1 cellular context compared by ENCODE assay signal in the genomic region with DNA sequence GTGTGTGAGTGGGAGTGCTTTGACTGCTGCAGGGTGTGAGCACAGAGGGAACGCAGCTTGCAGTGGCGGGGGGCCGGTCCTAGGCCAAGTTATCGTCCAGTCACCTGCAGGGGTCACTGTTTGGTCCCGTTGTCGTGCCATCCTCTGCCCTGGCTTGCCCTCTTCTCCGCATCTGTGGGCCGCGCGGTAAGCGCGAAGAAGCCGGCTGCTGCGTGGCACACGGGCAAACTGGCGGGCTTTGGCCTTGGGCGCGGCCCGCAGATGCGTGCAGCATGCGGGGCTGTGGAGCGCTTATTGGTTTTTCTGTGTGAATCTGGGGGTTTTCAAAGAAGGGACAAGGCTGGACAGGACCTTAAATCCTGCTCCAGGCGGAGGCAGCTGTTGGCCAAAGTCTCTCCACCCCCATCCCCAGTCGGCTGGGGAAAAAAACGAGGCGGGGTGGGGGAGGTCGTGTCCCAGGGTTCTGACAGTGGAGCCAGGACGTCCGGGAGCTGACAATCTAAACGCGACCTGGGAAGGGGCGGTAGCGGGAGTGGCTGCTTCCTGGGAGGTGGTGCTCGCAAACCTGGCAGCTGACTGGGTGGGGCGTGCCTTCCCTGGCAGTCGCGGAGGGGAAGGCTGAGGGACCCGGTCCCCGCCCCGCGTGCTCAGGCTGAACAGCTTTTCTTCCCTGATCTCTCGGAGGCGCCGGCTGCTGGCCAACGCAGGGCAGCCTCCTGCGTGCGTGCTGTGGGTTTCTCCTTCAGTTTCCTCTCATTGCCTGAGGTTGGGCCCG.
TF ChIP-seq lines count a peak whose summit lies in the region.

No MANE protein-coding gene starts in this region.

TF ChIP-seq in H1, 55 proteins besides CTCF, POLR2A, EP300 and RAD21 (continued from another document):
- TF ChIP-seq, protein P1, sequence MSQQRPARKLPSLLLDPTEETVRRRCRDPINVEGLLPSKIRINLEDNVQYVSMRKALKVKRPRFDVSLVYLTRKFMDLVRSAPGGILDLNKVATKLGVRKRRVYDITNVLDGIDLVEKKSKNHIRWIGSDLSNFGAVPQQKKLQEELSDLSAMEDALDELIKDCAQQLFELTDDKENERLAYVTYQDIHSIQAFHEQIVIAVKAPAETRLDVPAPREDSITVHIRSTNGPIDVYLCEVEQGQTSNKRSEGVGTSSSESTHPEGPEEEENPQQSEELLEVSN (IDR thresholded peaks at IDR 0.05): peak; percentile 94
- TF ChIP-seq YY1 (IDR thresholded peaks at IDR 0.05; ENCODE audit: low read depth, low read length): peak; percentile 38; the same call in 1 of the 2 replicates
- TF ChIP-seq EGR1 (IDR thresholded peaks at IDR 0.05; ENCODE audit: borderline replicate concordance, low read depth, low read length): no peak
- no peak for TF ChIP-seq CBX5 (IDR thresholded peaks at IDR 0.05; ENCODE audit: low read depth, low read length)
- peak; percentile 60 for TF ChIP-seq CTBP2 (IDR thresholded peaks at IDR 0.05; ENCODE audit: borderline replicate concordance, insufficient read depth, insufficient read length, low read length)
- no peak for TF ChIP-seq EZH2 (IDR thresholded peaks at IDR 0.05; ENCODE audit: low read depth, low read length, severe bottlenecking)
- peak; percentile 9 to 39; a peak in 1 of 4 replicates for TF ChIP-seq HDAC2 (IDR thresholded peaks at IDR 0.05; ENCODE audit: borderline replicate concordance in 1 of 2, low read depth in 2 of 2, low read length in 2 of 2)
- TF ChIP-seq PHF8 (conservative IDR thresholded peaks at IDR 0.05; ENCODE audit: low read depth, low read length): 0 out of 2 replicates have a peak, but pooled peaks have one; percentile 22
- TF ChIP-seq, protein P2, sequence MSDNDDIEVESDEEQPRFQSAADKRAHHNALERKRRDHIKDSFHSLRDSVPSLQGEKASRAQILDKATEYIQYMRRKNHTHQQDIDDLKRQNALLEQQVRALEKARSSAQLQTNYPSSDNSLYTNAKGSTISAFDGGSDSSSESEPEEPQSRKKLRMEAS (IDR thresholded peaks at IDR 0.05): peak; percentile 87
- TF ChIP-seq RBBP5 (IDR thresholded peaks at IDR 0.05; ENCODE audit: borderline replicate concordance, low read depth, low read length): no peak; the same call in 1 of the 2 replicates
- TF ChIP-seq MAFK (IDR thresholded peaks at IDR 0.05; ENCODE audit: low read depth, low read length): no peak
- TF ChIP-seq, protein P3, sequence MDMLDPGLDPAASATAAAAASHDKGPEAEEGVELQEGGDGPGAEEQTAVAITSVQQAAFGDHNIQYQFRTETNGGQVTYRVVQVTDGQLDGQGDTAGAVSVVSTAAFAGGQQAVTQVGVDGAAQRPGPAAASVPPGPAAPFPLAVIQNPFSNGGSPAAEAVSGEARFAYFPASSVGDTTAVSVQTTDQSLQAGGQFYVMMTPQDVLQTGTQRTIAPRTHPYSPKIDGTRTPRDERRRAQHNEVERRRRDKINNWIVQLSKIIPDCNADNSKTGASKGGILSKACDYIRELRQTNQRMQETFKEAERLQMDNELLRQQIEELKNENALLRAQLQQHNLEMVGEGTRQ (IDR thresholded peaks at IDR 0.05; ENCODE audit: low read length): no peak
- no peak for TF ChIP-seq RFX5 (IDR thresholded peaks at IDR 0.05; ENCODE audit: borderline replicate concordance, low read depth, low read length)
- TF ChIP-seq GABPA (IDR thresholded peaks at IDR 0.05; ENCODE audit: borderline replicate concordance, insufficient read depth, low read length): no peak
